27 cellular contexts compared by ENCODE assay signal in genomic region chr11:125585486-125585885, GRCh38.
"Had no signal": no experiment of that assay in that cellular context is flagged by ENCODE, and none has a peak within 500 bp of the region (broad histone marks: within the 10 kb centered on the region; RNA-seq: fewer than 3 reads in every experiment).

No MANE protein-coding gene starts in this region.

- H3K27me3 Mint-ChIP-seq: activated CD4-positive, alpha-beta memory T cell treated with anti-CD3 and anti-CD28 coated beads for 36 hours; activated CD8-positive, alpha-beta memory T cell treated with anti-CD3 and anti-CD28 coated beads, Interleukin-2, amount 10 ng/mL, durations not matched to agents 7 days and 5 days; activated naive CD8-positive, alpha-beta T cell; activated naive CD8-positive, alpha-beta T cell treated with anti-CD3 and anti-CD28 coated beads, Interleukin-2, amount 50 U/mL, for 24 hours had no signal

- H3K27ac ChIP-seq: brain microvascular endothelial cell, Peyer's patch, SJSA1 had no signal

- H3K4me3 Mint-ChIP-seq: activated CD4-positive, alpha-beta memory T cell treated with anti-CD3 and anti-CD28 coated beads for 36 hours; activated CD8-positive, alpha-beta memory T cell treated with anti-CD3 and anti-CD28 coated beads, Interleukin-2, amount 10 ng/mL, durations not matched to agents 7 days and 5 days; activated naive CD8-positive, alpha-beta T cell; activated naive CD8-positive, alpha-beta T cell treated with anti-CD3 and anti-CD28 coated beads, Interleukin-2, amount 50 U/mL, for 24 hours had no signal

- ATAC-seq: activated CD8-positive, alpha-beta memory T cell treated with anti-CD3 and anti-CD28 coated beads, Interleukin-2, amount 10 ng/mL, durations not matched to agents 7 days and 5 days; activated naive CD8-positive, alpha-beta T cell treated with anti-CD3 and anti-CD28 coated beads, Interleukin-2, amount 50 U/mL, for 24 hours; PC-3 had no signal

- H3K4me3 ChIP-seq: Peyer's patch, SJSA1 had no signal

- H3K27me3 ChIP-seq: brain microvascular endothelial cell, Peyer's patch, SJSA1 had no signal

- H3K9me3 Mint-ChIP-seq: activated CD4-positive, alpha-beta memory T cell treated with anti-CD3 and anti-CD28 coated beads for 36 hours; activated naive CD8-positive, alpha-beta T cell treated with anti-CD3 and anti-CD28 coated beads, Interleukin-2, amount 50 U/mL, for 24 hours; activated T-helper 2 cell treated with anti-CD3 and anti-CD28 coated beads, Interferon-gamma antibody, Interleukin-2, Interleukin-4, amounts not matched to agents 10 μg/mL and 5 μg/mL and 100 μg/mL, durations not matched to agents 14 hours and 24 hours and 36 hours had no signal

- H3K4me1 ChIP-seq: Peyer's patch, SJSA1 had no signal

- DNase-seq: activated CD4-positive, alpha-beta memory T cell treated with anti-CD3 and anti-CD28 coated beads for 36 hours; activated CD4-positive, alpha-beta T cell treated with anti-CD3 and anti-CD28 coated beads, Interleukin-2, amount 50 U/mL, for 1 hour; activated CD8-positive, alpha-beta memory T cell treated with anti-CD3 and anti-CD28 coated beads, Interleukin-2, amount 10 ng/mL, durations not matched to agents 7 days and 5 days; activated CD8-positive, alpha-beta memory T cell treated with anti-CD3 and anti-CD28 coated beads, Interleukin-2, amount 50 U/mL, for 48 hours; activated gamma-delta T cell; activated naive CD4-positive, alpha-beta T cell treated with Interleukin-2 at 50 U/mL for 16 hours; activated naive CD8-positive, alpha-beta T cell treated with anti-CD3 and anti-CD28 coated beads, Interleukin-2, amount 50 U/mL, for 24 hours; amniotic stem cell; aorta; brain microvascular endothelial cell; central memory CD4-positive, alpha-beta T cell; NCI-H1092; NCI-H1436 treated with DMSO at 0.1 percent for 48 hours; NCI-H1694 treated with DMSO at 0.1 percent for 48 hours; NCI-H2029; NCI-H345; NCI-H524 treated with DMSO at 0.1 percent for 48 hours; PC-3; Peyer's patch; RPMI8226; SHP77 treated with DMSO at 0.1 percent for 48 hours; SW 1271; T-helper 1 cell; T1000 had no signal

- H3K27ac Mint-ChIP-seq: activated CD4-positive, alpha-beta memory T cell treated with anti-CD3 and anti-CD28 coated beads for 36 hours; activated CD8-positive, alpha-beta memory T cell treated with anti-CD3 and anti-CD28 coated beads, Interleukin-2, amount 10 ng/mL, durations not matched to agents 7 days and 5 days; activated naive CD8-positive, alpha-beta T cell; activated naive CD8-positive, alpha-beta T cell treated with anti-CD3 and anti-CD28 coated beads, Interleukin-2, amount 50 U/mL, for 24 hours; activated T-helper 2 cell treated with anti-CD3 and anti-CD28 coated beads, Interferon-gamma antibody, Interleukin-2, Interleukin-4, amounts not matched to agents 10 μg/mL and 5 μg/mL and 100 μg/mL, durations not matched to agents 14 hours and 24 hours and 36 hours had no signal

- H3K9me3 ChIP-seq: Peyer's patch, SJSA1 had no signal
